ENCODE assay signal across 26 cellular contexts in the genomic region with DNA sequence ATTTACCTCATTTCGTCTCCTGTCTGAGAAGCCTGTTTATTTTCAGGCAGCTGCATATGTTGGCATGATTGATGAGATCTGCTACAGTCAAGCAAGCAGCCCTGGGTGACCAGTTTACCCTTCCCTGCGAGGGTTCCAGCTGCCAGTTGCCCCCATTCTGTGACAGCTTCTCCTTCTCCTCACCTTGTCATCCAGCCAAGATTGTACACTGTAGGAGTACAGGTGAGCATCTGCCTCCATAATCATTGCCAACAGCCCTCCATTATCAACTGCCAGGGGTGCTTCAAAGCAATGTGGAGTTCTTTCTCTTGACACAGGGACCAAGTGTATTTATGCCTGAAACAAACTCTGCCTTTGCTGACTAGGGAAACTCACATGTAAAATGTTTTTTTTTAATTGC.
DNase-seq lines count a peak whose midpoint lies in the region; TF ChIP-seq lines count a peak whose summit lies in the region.
"Had no signal": no experiment of that assay in that cellular context is flagged by ENCODE, and none has a peak within 500 bp of the region (broad histone marks: within the 10 kb centered on the region; RNA-seq: fewer than 3 reads in every experiment).

No MANE protein-coding gene starts in this region.

- no peaks in the 10 kb centered on the region for H3K4me1 ChIP-seq in tibial nerve
- H3K4me1 ChIP-seq: adrenal gland, heart left ventricle, neural progenitor cell, tibial artery had no signal

- 52 to 63% methylated on average over 2 of the region's 2 CpGs for WGBS in tibial nerve, 2 donors

- H3K27ac ChIP-seq in tibial nerve = no peak overlapping the region
- H3K27ac ChIP-seq: 22Rv1, adrenal gland, heart left ventricle, neural progenitor cell, tibial artery, VCaP had no signal

- TF ChIP-seq POLR2A in tibial nerve (IDR thresholded peaks at IDR 0.05) = no peak

- H3K9me3 ChIP-seq in tibial nerve = peaks cover 0 to 13% (median 2%) of the 10 kb centered on the region in 4 donors
- H3K9me3 ChIP-seq: adrenal gland had no signal

- no peak overlapping the region for H3K4me3 ChIP-seq in tibial nerve
- H3K4me3 ChIP-seq: adrenal gland, GM12878, heart left ventricle, neural progenitor cell, tibial artery had no signal

- DNase-seq in DMS153 (lab: John Stamatoyannopoulos, UW) (peak; percentile 70), DMS153 treated with DMSO at 0.1 percent for 48 hours (lab: John Stamatoyannopoulos, UW; ENCODE audit: unreplicated experiment) (no peak), NCI-H1694 treated with DMSO at 0.1 percent for 48 hours (lab: John Stamatoyannopoulos, UW) (peak; percentile 79), NCI-H510A treated with DMSO at 0.1 percent for 48 hours (lab: John Stamatoyannopoulos, UW) (peak; percentile 36), left kidney (ENCODE audit: low read depth, low spot score) (peak; percentile 18), tibial nerve (ENCODE audit: low spot score in 2 of 2) (no peak), COLO829 (ENCODE audit: low spot score) (no peak), dedifferentiated amniotic fluid mesenchymal stem cell (ENCODE audit: extremely low spot score) (no peak)
- DNase-seq: activated CD4-positive, alpha-beta T cell treated with anti-CD3 and anti-CD28 coated beads, Interleukin-2, amount 10 ng/mL, durations not matched to agents 24 days and 14 days; activated naive CD4-positive, alpha-beta T cell; activated T-cell treated with anti-CD3 and anti-CD28 coated beads, Interleukin-2, amount 50 U/mL, for 48 hours; adrenal gland; AML-193; CD4-positive, alpha-beta memory T cell; effector memory CD8-positive, alpha-beta T cell; foreskin fibroblast; H7; heart left ventricle; mammary epithelial cell; MV-4-11; stimulated activated CD4-positive, alpha-beta T cell treated with anti-CD3 and anti-CD28 coated beads, Interleukin-15, amount 100 ng/mL, for 24 hours; tibial artery had no signal

- no peaks in the 10 kb centered on the region for H3K36me3 ChIP-seq in tibial nerve
- H3K36me3 ChIP-seq: adrenal gland, heart left ventricle, neural progenitor cell, tibial artery had no signal

- TF ChIP-seq EP300 in tibial nerve (IDR thresholded peaks at IDR 0.05) = no peak

- no peak for TF ChIP-seq CTCF in tibial nerve (IDR thresholded peaks at IDR 0.05)

- no peaks in the 10 kb centered on the region for H3K27me3 ChIP-seq in tibial nerve
- H3K27me3 ChIP-seq: adrenal gland, heart left ventricle, neural progenitor cell, tibial artery had no signal

Comparison
In these comparisons a context has a peak if more than half of its experiments do, and no peak if none do; other contexts are left out.
1. DNase-seq: peak in DMS153 (single experiment), NCI-H1694 treated with DMSO at 0.1 percent for 48 hours (single experiment), NCI-H510A treated with DMSO at 0.1 percent for 48 hours (single experiment) and left kidney (single experiment); none in DMS153 treated with DMSO at 0.1 percent for 48 hours (single experiment), tibial nerve (0 of 2), COLO829 (single experiment) and dedifferentiated amniotic fluid mesenchymal stem cell (single experiment).